8 cellular contexts compared by ENCODE assay signal in genomic region chr19:18865973-18866799, GRCh38. TPM values are rescaled to one million over a fixed set of nuclear protein-coding genes. Genes with fewer than 3 reads are reported as not detected.
A peak's percentile ranks its signal among the peaks of the same experiment; 100 is the strongest.
DNase-seq lines count a peak whose midpoint lies in the region; ATAC-seq, FAIRE-seq and TF ChIP-seq lines count a peak whose summit lies in the region.

No MANE protein-coding gene starts in this region.

- H3K4me3 Mint-ChIP-seq in osteocyte (ENCODE audit: unreplicated experiment), result no peak overlapping the region

- H3K4me1 ChIP-seq in A549, result no peaks in the 10 kb centered on the region
- peaks cover 0 to 15% (median 6%) of the 10 kb centered on the region in 4 donors for H3K4me1 ChIP-seq in Peyer's patch
- H3K4me1 ChIP-seq in upper lobe of left lung, result peaks cover 15 to 37% (median 18%) of the 10 kb centered on the region in 4 donors

- TF ChIP-seq POLR2A in A549 (IDR thresholded peaks at IDR 0.05; ENCODE audit: low read length) (no peak), Peyer's patch (IDR thresholded peaks at IDR 0.05) (no peak), upper lobe of left lung (IDR thresholded peaks at IDR 0.05) (no peak)

- peaks cover 22% of the 10 kb centered on the region for H3K36me3 Mint-ChIP-seq in osteocyte (ENCODE audit: unreplicated experiment)

- H3K9me3 ChIP-seq in A549, result no peaks in the 10 kb centered on the region
- H3K9me3 ChIP-seq in Peyer's patch, result no peaks in the 10 kb centered on the region
- H3K9me3 ChIP-seq in upper lobe of left lung, result no peaks in the 10 kb centered on the region

- H3K4me3 ChIP-seq in A549 (no peak overlapping the region), Peyer's patch (no peak overlapping the region), upper lobe of left lung (no peak overlapping the region)

- peaks cover 4% of the 10 kb centered on the region for H3K4me1 Mint-ChIP-seq in osteocyte (ENCODE audit: unreplicated experiment)

- POLR2A ChIA-PET in A549 (lab: Yijun Ruan, JAX), result no interaction called here

- H3K27ac Mint-ChIP-seq in osteocyte (ENCODE audit: unreplicated experiment), result no peak overlapping the region

- H3K27me3 Mint-ChIP-seq in osteocyte (ENCODE audit: unreplicated experiment), result no peaks in the 10 kb centered on the region

- TF ChIP-seq RAD21 in A549 (conservative IDR thresholded peaks at IDR 0.05 in 1 of 2, IDR thresholded peaks at IDR 0.05 in 1 of 2), result peak; percentile 36 to 45; a peak in 3 of 5 replicates

- H3K27ac ChIP-seq in A549, result no peak overlapping the region
- no peak overlapping the region for H3K27ac ChIP-seq in Peyer's patch
- no peak overlapping the region for H3K27ac ChIP-seq in upper lobe of left lung

- TF ChIP-seq EP300 in A549 (IDR thresholded peaks at IDR 0.05) (no peak), upper lobe of left lung (IDR thresholded peaks at IDR 0.05) (no peak)

- no peak for FAIRE-seq in A549 (lab: Jason Lieb, UNC)
- no peak for FAIRE-seq in frontal cortex (lab: Jason Lieb, UNC)

- peaks cover 0 to 64% (median 0%) of the 10 kb centered on the region in 3 donors for H3K36me3 ChIP-seq in Peyer's patch
- H3K36me3 ChIP-seq in upper lobe of left lung, result peaks cover 38 to 73% (median 69%) of the 10 kb centered on the region in 4 donors

- peak; percentile 52 to 58 for DNase-seq in A549 (ENCODE audit: low read depth in 1 of 2, low spot score in 1 of 2)
- peak; percentile 59 to 78 (median 77) for DNase-seq in Peyer's patch
- DNase-seq in activated effector memory CD4-positive, alpha-beta T cell treated with anti-CD3 and anti-CD28 coated beads, Interleukin-2, amount 50 U/mL, for 16 hours, result peak; percentile 89
- peak; percentile 87 to 92 for DNase-seq in frontal cortex (ENCODE audit: low spot score in 2 of 2)
- DNase-seq in osteocyte (ENCODE audit: extremely low spot score, unreplicated experiment), result peak; percentile 92
- peak; percentile 62 to 96 for DNase-seq in upper lobe of left lung

- H3K9me3 Mint-ChIP-seq in osteocyte (ENCODE audit: unreplicated experiment), result no peaks in the 10 kb centered on the region

- no peak overlapping the region for H3K4me2 ChIP-seq in A549

- H3K27me3 ChIP-seq in Peyer's patch (no peaks in the 10 kb centered on the region), upper lobe of left lung (peaks cover 0 to 14% (median 0%) of the 10 kb centered on the region in 4 donors)

- peak; percentile 85 to 94 for ATAC-seq in A549
- peak; percentile 46 for ATAC-seq in GM21423 (IDR thresholded peaks at IDR 0.05; ENCODE audit: unreplicated experiment)
- peak; percentile 82 to 87 for ATAC-seq in upper lobe of left lung (ENCODE audit: low FRiP score in 2 of 2)
- no peak for ATAC-seq in GM19467 (IDR thresholded peaks at IDR 0.05; ENCODE audit: unreplicated experiment)

- TF ChIP-seq CTCF in A549 (IDR thresholded peaks at IDR 0.05) (peak; percentile 85), Peyer's patch (IDR thresholded peaks at IDR 0.05) (peak; percentile 86 to 98 (median 92)), osteocyte (IDR thresholded peaks at IDR 0.05) (peak; percentile 100), upper lobe of left lung (IDR thresholded peaks at IDR 0.05) (peak; percentile 89 to 98 (median 94))

- WGBS in A549 (ENCODE audit: missing lambda C conversion rate), result 41% methylated on average over 37 of the region's 38 CpGs
- WGBS in upper lobe of left lung, 2 donors, result 45% methylated on average over 32 to 38 of the region's 38 CpGs

- CTCF ChIA-PET in A549 (lab: Yijun Ruan, JAX), result interaction anchor here (0.7 to 3.8 kb wide), 18 partner anchors 10 to 415 kb away, joined by 3 to 41 read pairs (median 4); no protein-coding TSS in a partner anchor

TF ChIP-seq in A549, 52 proteins besides CTCF, POLR2A, EP300 and RAD21:
- TF ChIP-seq SMC3 (IDR thresholded peaks at IDR 0.05) (peak; percentile 57), NPAS2 (CRISPR knock-in tag; IDR thresholded peaks at IDR 0.05; ENCODE audit: borderline replicate concordance) (no peak), MAX (IDR thresholded peaks at IDR 0.05) (peak; percentile 50; the same call in 1 of the 2 replicates), POLR2AphosphoS2 (conservative IDR thresholded peaks at IDR 0.05; ENCODE audit: low read length) (no peak), TFCP2L1 (CRISPR knock-in tag; IDR thresholded peaks at IDR 0.05) (no peak), NFE2L2 (conservative IDR thresholded peaks at IDR 0.05; ENCODE audit: low read length) (no peak), CHD4 (IDR thresholded peaks at IDR 0.05; ENCODE audit: borderline replicate concordance) (no peak), MAFK (IDR thresholded peaks at IDR 0.05; ENCODE audit: partially characterized antibody) (no peak), CEBPB (IDR thresholded peaks at IDR 0.05) (no peak), HDAC2 (IDR thresholded peaks at IDR 0.05) (no peak), FOSL2 (IDR thresholded peaks at IDR 0.05) (no peak), FOSL2 (CRISPR knock-in tag; IDR thresholded peaks at IDR 0.05) (no peak)

RNA-seq across cellular contexts. Expression of gene CERS1, which starts 29.8 kb away (rescaled TPM):
- polyA plus RNA-seq in A549 (2011; rRNA removed) (1.7 and 2.4 TPM in 2 replicates), A549 (2017; fragmentation: RNase III; extraction: RNeasy Plus Mini Kit Qiagen cat#74134 plus additional on column Dnase treatment) (3.4 to 4.4 TPM (median 3.7 TPM) in 3 replicates)
- 4.5 and 6.8 TPM in 2 replicates for polyA plus RNA-seq in A549 (2012; cell fraction: cytosol; rRNA removed)
- 6.6 and 7.7 TPM in 2 replicates for polyA plus RNA-seq in A549 (2012; cell fraction: nucleus; rRNA removed)
- polyA minus RNA-seq in A549 (2011; rRNA and poly(A)+ RNA removed), result 4.7 and 4.9 TPM in 2 replicates
- total RNA-seq in Peyer's patch (not detected), frontal cortex (21.2 TPM), osteocyte (6.5 and 8.5 TPM in 2 replicates), upper lobe of left lung (under 1 TPM in 2 of 6 donors, not detected in 4; 0.20 to 0.30 TPM)

RNA-seq across cellular contexts. Expression of gene UPF1, which starts 34.4 kb away (rescaled TPM):
- polyA plus RNA-seq in A549 (2011; rRNA removed) (19.2 and 29.6 TPM in 2 replicates), A549 (2017; fragmentation: RNase III; extraction: RNeasy Plus Mini Kit Qiagen cat#74134 plus additional on column Dnase treatment) (27.9 to 28.6 TPM (median 28.2 TPM) in 3 replicates)
- 20.0 and 24.8 TPM in 2 replicates for polyA plus RNA-seq in A549 (2012; cell fraction: cytosol; rRNA removed)
- polyA plus RNA-seq in A549 (2012; cell fraction: nucleus; rRNA removed), result 90.7 and 95.7 TPM in 2 replicates
- 45.6 and 52.9 TPM in 2 replicates for polyA minus RNA-seq in A549 (2011; rRNA and poly(A)+ RNA removed)
- total RNA-seq in Peyer's patch (100 to 1,000 TPM in 3 of 4 donors, 10 to 100 TPM in 1; 63.9 to 157 (median 127) TPM), frontal cortex (38.3 TPM), osteocyte (58.0 and 64.2 TPM in 2 replicates), upper lobe of left lung (100 to 1,000 TPM in 2 of 6 donors, 10 to 100 TPM in 4; 68.9 to 157 (median 86.3) TPM)

RNA-seq across cellular contexts. Expression of gene COPE, which starts 53.0 kb away (rescaled TPM):
- polyA plus RNA-seq in A549 (2011; rRNA removed), result 91.8 and 94.0 TPM in 2 replicates
- polyA plus RNA-seq in A549 (2012; cell fraction: cytosol; rRNA removed), result 239 and 272 TPM in 2 replicates
- polyA plus RNA-seq in A549 (2012; cell fraction: nucleus; rRNA removed), result 224 and 310 TPM in 2 replicates
- polyA plus RNA-seq in A549 (2017; fragmentation: RNase III; extraction: RNeasy Plus Mini Kit Qiagen cat#74134 plus additional on column Dnase treatment), result 109 to 114 TPM (median 112 TPM) in 3 replicates
- polyA minus RNA-seq in A549 (2011; rRNA and poly(A)+ RNA removed), result 82.9 and 88.2 TPM in 2 replicates
- 100 to 1,000 TPM; 205 to 257 (median 224) TPM for total RNA-seq in Peyer's patch
- total RNA-seq in frontal cortex, result 92.5 TPM
- 162 and 175 TPM in 2 replicates for total RNA-seq in osteocyte
- 100 to 1,000 TPM; 124 to 250 (median 191) TPM for total RNA-seq in upper lobe of left lung

RNA-seq across cellular contexts. Expression of gene DDX49, which starts 53.3 kb away (rescaled TPM):
- polyA plus RNA-seq in A549 (2011; rRNA removed) (23.2 and 23.4 TPM in 2 replicates), A549 (2017; fragmentation: RNase III; extraction: RNeasy Plus Mini Kit Qiagen cat#74134 plus additional on column Dnase treatment) (31.5 to 36.0 TPM (median 33.9 TPM) in 3 replicates)
- polyA plus RNA-seq in A549 (2012; cell fraction: cytosol; rRNA removed), result 45.7 and 48.4 TPM in 2 replicates
- 53.3 and 69.8 TPM in 2 replicates for polyA plus RNA-seq in A549 (2012; cell fraction: nucleus; rRNA removed)
- polyA minus RNA-seq in A549 (2011; rRNA and poly(A)+ RNA removed), result 32.5 and 49.9 TPM in 2 replicates
- total RNA-seq in Peyer's patch (10 to 100 TPM; 37.0 to 76.9 (median 47.1) TPM), frontal cortex (66.9 TPM), osteocyte (59.7 and 63.9 TPM in 2 replicates), upper lobe of left lung (10 to 100 TPM; 22.5 to 46.7 (median 40.1) TPM)
